ENCODE assay signal across 8 cellular contexts in the genomic region with DNA sequence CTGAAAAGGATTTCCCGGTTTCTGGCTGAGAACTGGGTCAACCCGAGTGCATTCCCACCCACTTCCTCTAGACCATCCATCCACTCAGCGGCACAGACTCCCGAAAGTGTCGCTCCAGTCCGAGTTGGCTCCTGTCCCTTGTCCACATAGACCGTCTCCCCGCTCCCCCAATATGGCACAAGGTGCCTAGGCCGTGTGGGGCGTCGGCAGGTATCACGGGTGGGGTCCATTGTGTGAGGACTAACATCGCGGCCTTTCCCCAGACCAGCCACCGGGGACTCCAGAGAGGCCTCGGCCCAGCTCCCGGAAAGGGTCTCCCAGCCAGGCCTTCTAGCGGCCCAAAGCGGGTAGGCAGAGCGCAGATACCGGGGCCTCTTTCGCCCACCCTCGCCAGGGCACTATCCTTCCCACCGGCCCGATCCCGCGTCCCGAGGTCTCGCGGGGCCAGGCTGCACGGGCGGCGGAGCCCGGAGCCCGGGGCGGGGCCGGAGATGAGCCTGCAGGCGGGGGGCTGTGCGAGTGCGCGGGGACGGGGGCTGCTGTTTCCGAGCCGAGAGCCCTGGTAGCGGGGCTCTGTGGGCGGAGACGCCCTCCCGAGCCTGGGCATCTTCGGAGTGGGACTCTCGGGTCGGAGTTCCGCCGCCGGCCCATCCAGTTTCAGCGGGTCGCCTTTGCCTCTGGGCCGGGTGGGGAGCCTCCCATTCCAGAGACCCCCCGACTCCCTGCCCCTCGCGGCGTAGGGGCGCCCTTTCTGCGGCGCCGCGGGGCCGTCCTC. TPM values are rescaled to one million over a fixed set of nuclear protein-coding genes. Genes with fewer than 3 reads are reported as not detected.
A peak's percentile ranks its signal among the peaks of the same experiment; 100 is the strongest.
DNase-seq lines count a peak whose midpoint lies in the region; TF ChIP-seq lines count a peak whose summit lies in the region.

No MANE protein-coding gene starts in this region.

- POLR2A ChIA-PET in HEK293T (lab: Yijun Ruan, JAX), result interaction anchor here (0.7 to 2.6 kb wide), 20 partner anchors 9 to 123 kb away, joined by 3 to 21 read pairs (median 5); partner anchors contain the start of gene SERPINH1

- DNase-seq in HEK293T (ENCODE audit: extremely low spot score) (peak; percentile 80), NCI-H2227 treated with DMSO at 0.1 percent for 48 hours (lab: John Stamatoyannopoulos, UW) (peak; percentile 81), dorsolateral prefrontal cortex (peak in 8 of 10 donors; percentile 37 to 77 (median 52)), SIG-M5 treated with dmso at 0.1 percent for 504 hours (lab: John Stamatoyannopoulos, UW; ENCODE audit: unreplicated experiment) (no peak)
- peak; percentile 74 for DNase-seq in activated CD4-positive, alpha-beta T cell treated with anti-CD3 and anti-CD28 coated beads, Interleukin-2, amount 10 ng/mL, durations not matched to agents 24 days and 14 days
- peak; percentile 46 for DNase-seq in stimulated activated CD8-positive, alpha-beta memory T cell treated with anti-CD3 and anti-CD28 coated beads, Interleukin-12 subunit alpha, Interleukin-12 subunit beta, amount 100 ng/mL, for 4 hours (ENCODE audit: low read depth)

- H3K4me3 ChIP-seq in DOHH2 (ENCODE audit: low read length), result peak overlapping the region; percentile 50
- H3K4me3 ChIP-seq in dorsolateral prefrontal cortex, result peak overlapping the region; percentile 66 to 93 (median 82)
- peak overlapping the region in 2 of 3 donors; percentile 53 to 62 for H3K4me3 ChIP-seq in liver (ENCODE audit: low read depth in 1 of 3, low read length in 3 of 3)

- intact Hi-C loops in activated CD4-positive, alpha-beta T cell treated with anti-CD3 and anti-CD28 coated beads, Interleukin-2, amount 10 ng/mL, durations not matched to agents 24 days and 14 days (cut with micrococcal nuclease), result no loop called here
- intact Hi-C loops in dorsolateral prefrontal cortex (cut with DNase I), result loop anchor here (5.0 to 10.0 kb wide), 2 partner anchors 82 to 84 kb away; partner anchors contain the start of gene MAP6 (in 2 of the 2)

- peaks cover 36% of the 10 kb centered on the region for H3K27me3 Mint-ChIP-seq in activated CD4-positive, alpha-beta T cell treated with anti-CD3 and anti-CD28 coated beads, Interleukin-2, amount 10 ng/mL, durations not matched to agents 24 days and 14 days

- H3K9me3 Mint-ChIP-seq in activated CD4-positive, alpha-beta T cell treated with anti-CD3 and anti-CD28 coated beads, Interleukin-2, amount 10 ng/mL, durations not matched to agents 24 days and 14 days, result no peaks in the 10 kb centered on the region

- WGBS in liver, result 5% methylated on average over 67 of the region's 67 CpGs

- no peaks in the 10 kb centered on the region for H3F3A ChIP-seq in DOHH2 (ENCODE audit: control insufficient read depth, insufficient read depth)

- H3K27ac ChIP-seq in DOHH2 (ENCODE audit: low read depth, low read length) (no peak overlapping the region), dorsolateral prefrontal cortex (peak overlapping the region; percentile 78 to 99 (median 96)), liver (ENCODE audit: low read depth in 1 of 2, low read length in 2 of 2) (peak overlapping the region; percentile 80 to 85)

- peaks cover 10% of the 10 kb centered on the region for H3K4me1 Mint-ChIP-seq in activated CD4-positive, alpha-beta T cell treated with anti-CD3 and anti-CD28 coated beads, Interleukin-2, amount 10 ng/mL, durations not matched to agents 24 days and 14 days

- no peak for TF ChIP-seq RAD21 in liver (IDR thresholded peaks at IDR 0.05)

- CTCF ChIA-PET in HEK293T (lab: Yijun Ruan, JAX), result interaction anchor here (0.7 to 1.3 kb wide), 2 partner anchors 16 to 284 kb away, joined by 3 read pairs; no protein-coding TSS in a partner anchor

- no peaks in the 10 kb centered on the region for H3K79me2 ChIP-seq in DOHH2 (ENCODE audit: control insufficient read depth, low read length)

- H3K9ac ChIP-seq in liver (ENCODE audit: low read depth in 1 of 2, low read length in 2 of 2), result peak overlapping the region; percentile 50 to 56

- peak overlapping the region; percentile 66 for H3K4me3 Mint-ChIP-seq in activated CD4-positive, alpha-beta T cell treated with anti-CD3 and anti-CD28 coated beads, Interleukin-2, amount 10 ng/mL, durations not matched to agents 24 days and 14 days

- TF ChIP-seq CTCF in DOHH2 (IDR thresholded peaks at IDR 0.05; ENCODE audit: low read depth, low read length, poor library complexity, severe bottlenecking) (no peak), dorsolateral prefrontal cortex (IDR thresholded peaks at IDR 0.05 in 54 of 56, conservative IDR thresholded peaks at IDR 0.05 in 2 of 56; ENCODE audit: low read depth in 1 of 56, partially characterized antibody in 56 of 56) (peak in 33 of 56 donors; percentile 3 to 49 (median 29)), liver (IDR thresholded peaks at IDR 0.05; ENCODE audit: low read depth, low read length, missing input control) (peak; percentile 11)

- H3K36me3 Mint-ChIP-seq in activated CD4-positive, alpha-beta T cell treated with anti-CD3 and anti-CD28 coated beads, Interleukin-2, amount 10 ng/mL, durations not matched to agents 24 days and 14 days (ENCODE audit: low read depth), result peaks cover 2% of the 10 kb centered on the region

- peak overlapping the region; percentile 48 for H3K4me2 ChIP-seq in DOHH2 (ENCODE audit: low read length)

- 0 out of 2 replicates have a peak, but pooled peaks cover 7% of the 10 kb centered on the region for H3K4me1 ChIP-seq in DOHH2 (ENCODE audit: control insufficient read depth, low read length)
- H3K4me1 ChIP-seq in liver (ENCODE audit: control insufficient read depth in 4 of 4, insufficient read depth in 4 of 4, low read length in 3 of 4), result peaks cover 0 to 12% (median 5%) of the 10 kb centered on the region in 4 donors

- no peaks in the 10 kb centered on the region for H4K20me1 ChIP-seq in DOHH2 (ENCODE audit: control insufficient read depth, insufficient read depth, low read depth, low read length)

- H3K27me3 ChIP-seq in DOHH2 (ENCODE audit: control insufficient read depth, low read length) (peaks cover 37% of the 10 kb centered on the region), dorsolateral prefrontal cortex (no peaks in the 10 kb centered on the region), liver (ENCODE audit: control insufficient read depth in 4 of 4, insufficient read depth in 4 of 4, low read length in 3 of 4) (no peaks in the 10 kb centered on the region)

- H3K27ac Mint-ChIP-seq in activated CD4-positive, alpha-beta T cell treated with anti-CD3 and anti-CD28 coated beads, Interleukin-2, amount 10 ng/mL, durations not matched to agents 24 days and 14 days, result no peak overlapping the region

- no peaks in the 10 kb centered on the region for H3K36me3 ChIP-seq in DOHH2 (ENCODE audit: control insufficient read depth, low read length)
- H3K36me3 ChIP-seq in liver (ENCODE audit: control insufficient read depth in 4 of 4, insufficient read depth in 3 of 4, low read depth in 1 of 4, low read length in 3 of 4), result no peaks in the 10 kb centered on the region

- H3K9me2 ChIP-seq in DOHH2 (replicated peaks; ENCODE audit: control insufficient read depth, low read length), result no peaks in the 10 kb centered on the region

- H3K9me3 ChIP-seq in DOHH2 (ENCODE audit: control insufficient read depth, insufficient read depth, low read length), result no peaks in the 10 kb centered on the region
- no peaks in the 10 kb centered on the region for H3K9me3 ChIP-seq in liver (ENCODE audit: control insufficient read depth in 4 of 4, low read length in 3 of 4)

TF ChIP-seq in HEK293T, 16 proteins besides CTCF, POLR2A, EP300 and RAD21:
- TF ChIP-seq ZNF384 (IDR thresholded peaks at IDR 0.05) (no peak), FOXM1 (IDR thresholded peaks at IDR 0.05; ENCODE audit: borderline replicate concordance) (no peak), L3MBTL2 (conservative IDR thresholded peaks at IDR 0.05) (peak; percentile 42)

TF ChIP-seq in liver, 16 proteins besides CTCF, POLR2A, EP300 and RAD21 (continues in another document):
- TF ChIP-seq EGR1 (IDR thresholded peaks at IDR 0.05; ENCODE audit: low read depth in 2 of 2) (no peak), FOXA1 (IDR thresholded peaks at IDR 0.05) (no peak), ZBTB33 (IDR thresholded peaks at IDR 0.05) (peak; percentile 85), HNF4G (IDR thresholded peaks at IDR 0.05) (no peak), SP1 (IDR thresholded peaks at IDR 0.05) (no peak), NR2F2 (IDR thresholded peaks at IDR 0.05) (peak; percentile 52), RXRA (IDR thresholded peaks at IDR 0.05) (peak in 1 of 2 donors; percentile 22)

RNA-seq across cellular contexts. Expression of gene SERPINH1, which starts 21.1 kb away (rescaled TPM):
- total RNA-seq in activated CD4-positive, alpha-beta T cell treated with anti-CD3 and anti-CD28 coated beads, Interleukin-2, amount 10 ng/mL, durations not matched to agents 24 days and 14 days, result 29.6 and 30.3 TPM in 2 replicates
- total RNA-seq in dorsolateral prefrontal cortex (100 to 1,000 TPM in 5 of 120 experiments, 10 to 100 TPM in 86, 1 to 10 TPM in 29; 5.4 to 227 (median 14.8) TPM), liver (100 to 1,000 TPM in 1 of 2 donors, 10 to 100 TPM in 1; 95.3 to 118 TPM)
- polyA plus RNA-seq in liver, result 10 to 100 TPM in 1 of 2 donors, 1 to 10 TPM in 1; 5.0 to 42.1 TPM

RNA-seq across cellular contexts. Expression of gene GDPD5, which starts 57.4 kb away (rescaled TPM):
- 13.4 and 14.5 TPM in 2 replicates for total RNA-seq in activated CD4-positive, alpha-beta T cell treated with anti-CD3 and anti-CD28 coated beads, Interleukin-2, amount 10 ng/mL, durations not matched to agents 24 days and 14 days
- total RNA-seq in dorsolateral prefrontal cortex, result 10 to 100 TPM; 15.7 to 42.6 (median 27.3) TPM
- 10 to 100 TPM in 1 of 2 donors, 1 to 10 TPM in 1; 4.8 to 22.8 TPM for total RNA-seq in liver
- polyA plus RNA-seq in liver, result 1 to 10 TPM; 3.0 to 3.7 TPM
